ENCODE assay signal across 8 cellular contexts in genomic region chr17:17691468-17692263, GRCh38.
DNase-seq lines count a peak whose midpoint lies in the region; ATAC-seq and TF ChIP-seq lines count a peak whose summit lies in the region.

No MANE protein-coding gene starts in this region.

- peaks cover 68% of the 10 kb centered on the region for H4K20me1 ChIP-seq in Loucy (ENCODE audit: insufficient read depth, low read length, poor library complexity, severe bottlenecking)

- peaks cover 68% of the 10 kb centered on the region for H3K4me1 ChIP-seq in Loucy (ENCODE audit: insufficient read depth, low read length, poor library complexity, severe bottlenecking)
- peaks cover 26% of the 10 kb centered on the region for H3K4me1 ChIP-seq in effector memory CD4-positive, alpha-beta T cell (ENCODE audit: control insufficient read depth, insufficient read depth, low read length, poor library complexity, severe bottlenecking)

- no peak overlapping the region for H2AFZ ChIP-seq in Loucy (ENCODE audit: low read length)

- H3K36me3 ChIP-seq in Loucy (ENCODE audit: insufficient read depth, low read length): no peaks in the 10 kb centered on the region
- H3K36me3 ChIP-seq in effector memory CD4-positive, alpha-beta T cell (ENCODE audit: control insufficient read depth, insufficient read depth, low read length): no peaks in the 10 kb centered on the region

- no peaks in the 10 kb centered on the region for H3K9me3 ChIP-seq in Loucy (ENCODE audit: insufficient read depth, low read depth, low read length)
- no peaks in the 10 kb centered on the region for H3K9me3 ChIP-seq in effector memory CD4-positive, alpha-beta T cell (ENCODE audit: control insufficient read depth, low read length)

- peaks cover 16% of the 10 kb centered on the region for H3F3A ChIP-seq in Loucy (ENCODE audit: low read depth)

- peak overlapping the region; percentile 80 for H3K9ac ChIP-seq in Loucy (ENCODE audit: low read depth, low read length, poor library complexity, severe bottlenecking)

- H3K9me2 ChIP-seq in Loucy (replicated peaks; ENCODE audit: low read depth, low read length): no peaks in the 10 kb centered on the region

- H3K27ac ChIP-seq in coronary artery (peak overlapping the region; percentile 10 to 98), skin epidermis (peak overlapping the region in 13 of 21 experiments; percentile 14 to 99 (median 98))
- H3K27ac ChIP-seq in effector memory CD4-positive, alpha-beta T cell (ENCODE audit: insufficient read depth, low read length, poor library complexity, severe bottlenecking): no peak overlapping the region

- TF ChIP-seq CTCF in Loucy (conservative IDR thresholded peaks at IDR 0.05; ENCODE audit: low read length) (no peak), coronary artery (IDR thresholded peaks at IDR 0.05) (no peak)

- peak overlapping the region; percentile 94 for H3K4me2 ChIP-seq in Loucy (ENCODE audit: low read depth, low read length, poor library complexity, severe bottlenecking)

- DNase-seq in NCI-H1092 treated with DMSO at 0.1 percent for 48 hours (lab: John Stamatoyannopoulos, UW) (peak; percentile 29), NCI-H1092 (lab: John Stamatoyannopoulos, UW) (no peak), coronary artery (ENCODE audit: low spot score) (no peak), LoVo (ENCODE audit: low spot score) (no peak)
- DNase-seq in effector memory CD4-positive, alpha-beta T cell: no peak

- H3K27me3 ChIP-seq in Loucy (ENCODE audit: insufficient read depth, low read length, poor library complexity, severe bottlenecking): no peaks in the 10 kb centered on the region
- H3K27me3 ChIP-seq in effector memory CD4-positive, alpha-beta T cell (replicated peaks; ENCODE audit: control insufficient read depth, insufficient read depth, low read length, poor library complexity, severe bottlenecking): no peaks in the 10 kb centered on the region

- no peak for ATAC-seq in HG02852 (IDR thresholded peaks at IDR 0.05; ENCODE audit: unreplicated experiment)

- H3K4me3 ChIP-seq in Loucy (ENCODE audit: low read length, poor library complexity, severe bottlenecking) (peak overlapping the region; percentile 37), coronary artery (no peak overlapping the region), skin epidermis (no peak overlapping the region)
- no peak overlapping the region for H3K4me3 ChIP-seq in effector memory CD4-positive, alpha-beta T cell (ENCODE audit: insufficient read depth, low read depth, low read length, poor library complexity, severe bottlenecking)

- H3K79me2 ChIP-seq in Loucy (ENCODE audit: insufficient read depth, low read length): peaks cover 96% of the 10 kb centered on the region
